In the genomic region with DNA sequence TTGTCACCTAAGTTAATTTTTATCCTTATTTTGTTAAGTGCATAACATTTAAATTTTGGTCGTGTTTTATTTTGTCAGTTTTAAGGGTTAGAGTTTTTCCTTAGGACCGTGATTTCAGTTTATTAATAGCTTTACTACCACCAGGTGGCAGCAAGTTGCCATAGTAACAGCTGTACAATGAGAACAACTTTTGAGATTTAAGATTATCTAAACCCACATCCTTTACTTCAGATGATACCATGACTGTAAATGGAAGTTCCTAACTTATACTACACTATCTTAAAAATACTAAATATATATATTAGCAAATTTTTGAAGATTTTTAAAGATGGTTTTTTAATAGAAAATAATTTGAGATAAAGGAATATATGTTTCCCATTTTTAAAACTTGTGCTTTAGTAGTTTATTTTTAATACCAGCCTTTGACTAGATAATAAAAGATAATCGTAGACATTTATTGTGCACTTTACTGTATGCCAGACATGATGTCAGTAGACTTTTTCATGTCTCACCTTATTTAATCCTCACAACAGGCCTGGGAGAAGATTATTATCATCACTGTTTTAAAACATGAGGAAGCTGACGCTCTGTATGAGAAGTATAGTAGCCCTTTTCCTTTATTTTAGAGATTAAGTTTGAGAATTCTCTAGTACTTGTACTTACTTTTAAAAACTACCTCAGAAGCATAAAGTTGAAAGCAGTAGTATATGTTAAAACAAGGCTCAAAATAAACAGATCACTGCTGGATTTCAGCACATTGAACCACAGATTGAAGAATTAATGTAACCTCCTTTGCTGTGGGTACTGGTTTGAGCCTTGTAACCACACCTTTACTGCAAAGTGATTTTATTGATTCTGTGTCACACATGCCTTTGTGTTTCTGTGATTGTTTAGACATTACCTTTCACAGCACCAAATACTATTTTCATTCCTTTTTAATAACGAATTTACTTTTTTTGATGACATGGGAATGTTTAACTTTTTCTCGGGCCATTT, we compare ENCODE assay signal across 8 cellular contexts. TPM values are rescaled to one million over a fixed set of nuclear protein-coding genes. Genes with fewer than 3 reads are reported as not detected.
DNase-seq lines count a peak whose midpoint lies in the region; TF ChIP-seq lines count a peak whose summit lies in the region.

No MANE protein-coding gene starts in this region.

- H3K9me3 Mint-ChIP-seq in activated T-cell treated with anti-CD3 and anti-CD28 coated beads, Interleukin-2, amount 50 U/mL, for 24 hours = no peaks in the 10 kb centered on the region
- H3K9me3 Mint-ChIP-seq in progenitor cell of endocrine pancreas (ENCODE audit: low read depth) = no peaks in the 10 kb centered on the region

- DNase-seq in NOMO-1 treated with DMSO at 0.1 percent for 48 hours (lab: John Stamatoyannopoulos, UW; ENCODE audit: unreplicated experiment) = peak; percentile 68
- DNase-seq in NOMO-1 treated with dmso at 0.1 percent for 144 hours (lab: John Stamatoyannopoulos, UW; ENCODE audit: unreplicated experiment) = no peak
- peak; percentile 32 for DNase-seq in HFF-Myc (ENCODE audit: extremely low read depth, low read depth)
- DNase-seq in NCI-H2227 (lab: John Stamatoyannopoulos, UW; ENCODE audit: unreplicated experiment) = peak; percentile 39
- DNase-seq in activated T-cell treated with anti-CD3 and anti-CD28 coated beads, Interleukin-2, amount 50 U/mL, for 24 hours = no peak
- DNase-seq in fibroblast of the conjunctiva (ENCODE audit: low read depth) = peak; percentile 49
- DNase-seq in progenitor cell of endocrine pancreas (ENCODE audit: low spot score, unreplicated experiment) = no peak
- no peak for DNase-seq in NCI-H2107 (lab: John Stamatoyannopoulos, UW)

- no peak overlapping the region for H3K4me3 ChIP-seq in HFF-Myc (replicated peaks; ENCODE audit: low read depth, low read length)

- H3K27ac Mint-ChIP-seq in activated T-cell treated with anti-CD3 and anti-CD28 coated beads, Interleukin-2, amount 50 U/mL, for 24 hours = peak overlapping the region; percentile 57
- peak overlapping the region; percentile 37 for H3K27ac Mint-ChIP-seq in progenitor cell of endocrine pancreas

- peak; percentile 45 for TF ChIP-seq CTCF in HFF-Myc (IDR thresholded peaks at IDR 0.05; ENCODE audit: low read depth, low read length, missing control alignments)
- TF ChIP-seq CTCF in progenitor cell of endocrine pancreas (IDR thresholded peaks at IDR 0.05; ENCODE audit: unreplicated experiment) = peak; percentile 71

- H3K36me3 Mint-ChIP-seq in activated T-cell treated with anti-CD3 and anti-CD28 coated beads, Interleukin-2, amount 50 U/mL, for 24 hours (ENCODE audit: low read depth) = peaks cover 72% of the 10 kb centered on the region
- peaks cover 28% of the 10 kb centered on the region for H3K36me3 Mint-ChIP-seq in progenitor cell of endocrine pancreas (ENCODE audit: insufficient read depth)

- no peak overlapping the region for H3K4me3 Mint-ChIP-seq in activated T-cell treated with anti-CD3 and anti-CD28 coated beads, Interleukin-2, amount 50 U/mL, for 24 hours
- H3K4me3 Mint-ChIP-seq in progenitor cell of endocrine pancreas (ENCODE audit: low read depth) = no peak overlapping the region

- H3K27me3 Mint-ChIP-seq in activated T-cell treated with anti-CD3 and anti-CD28 coated beads, Interleukin-2, amount 50 U/mL, for 24 hours = no peaks in the 10 kb centered on the region
- H3K27me3 Mint-ChIP-seq in progenitor cell of endocrine pancreas = no peaks in the 10 kb centered on the region

- peaks cover 35% of the 10 kb centered on the region for H3K4me1 Mint-ChIP-seq in activated T-cell treated with anti-CD3 and anti-CD28 coated beads, Interleukin-2, amount 50 U/mL, for 24 hours (ENCODE audit: low read depth)
- peaks cover 12% of the 10 kb centered on the region for H3K4me1 Mint-ChIP-seq in progenitor cell of endocrine pancreas (ENCODE audit: low read depth)

RNA-seq across cellular contexts. Expression of a gene that starts 27.5 kb away (rescaled TPM):
- 122 and 123 TPM in 2 replicates for total RNA-seq in progenitor cell of endocrine pancreas

Comparison
In these comparisons a context has a peak if more than half of its experiments do, and no peak if none do; other contexts are left out.
1. DNase-seq: peak in NOMO-1 treated with DMSO at 0.1 percent for 48 hours (single experiment), HFF-Myc (single experiment), NCI-H2227 (single experiment) and fibroblast of the conjunctiva (single experiment); none in NOMO-1 treated with dmso at 0.1 percent for 144 hours (single experiment), activated T-cell treated with anti-CD3 and anti-CD28 coated beads, Interleukin-2, amount 50 U/mL, for 24 hours (single experiment), progenitor cell of endocrine pancreas (single experiment) and NCI-H2107 (single experiment).